ENCODE assay signal across 8 cellular contexts in genomic region chrX:53683556-53684414, GRCh38. TPM values are rescaled to one million over a fixed set of nuclear protein-coding genes. Genes with fewer than 3 reads are reported as not detected.
DNase-seq lines count a peak whose midpoint lies in the region; ATAC-seq, FAIRE-seq and TF ChIP-seq lines count a peak whose summit lies in the region.

No MANE protein-coding gene starts in this region.

- intact Hi-C loops in adrenal gland (cut with DNase I) (no loop called here), cardiac septum (cut with DNase I) (loop anchor here (2.0 kb wide), 1 partner anchor 361 kb away; the partner anchor contains the start of gene PHF8)

- WGBS in adrenal gland, 4 donors, result 0 to 55% (median 17%) methylated on average over 13 to 80 of the region's 80 CpGs
- 1 to 52% methylated on average over 19 to 80 of the region's 80 CpGs for WGBS in tibial nerve, 2 donors

- peak overlapping the region; percentile 47 for H3K4me2 ChIP-seq in parathyroid adenoma (ENCODE audit: low read length)

- TF ChIP-seq POLR2A in GM12891 (IDR thresholded peaks at IDR 0.05; ENCODE audit: low read depth, low read length), result peak; percentile 88
- TF ChIP-seq POLR2A in adrenal gland (IDR thresholded peaks at IDR 0.05), result peak; percentile 67 to 75
- peak in 1 of 2 donors; percentile 76 for TF ChIP-seq POLR2A in tibial nerve (IDR thresholded peaks at IDR 0.05)

- H3K9ac ChIP-seq in parathyroid adenoma, result peak overlapping the region; percentile 67

- DNase-seq in GM12891 (ENCODE audit: insufficient read length, low spot score) (peak; percentile 56), NCI-H1436 (lab: John Stamatoyannopoulos, UW) (peak; percentile 100), SW480 (ENCODE audit: low spot score) (peak; percentile 98), adrenal gland (peak; percentile 91 to 98 (median 95)), cardiac septum (ENCODE audit: low spot score) (peak; percentile 95), tibial nerve (ENCODE audit: low spot score in 2 of 2) (peak; percentile 86 to 90)

- H3K4me1 ChIP-seq in adrenal gland (replicated peaks in 1 of 2) (peaks cover 0 to 12% of the 10 kb centered on the region in 2 donors), parathyroid adenoma (peaks cover 2% of the 10 kb centered on the region), tibial nerve (peaks cover 0 to 24% (median 0%) of the 10 kb centered on the region in 4 donors)

- peaks cover 4% of the 10 kb centered on the region for H3K79me2 ChIP-seq in parathyroid adenoma

- H3K4me3 ChIP-seq in adrenal gland (peak overlapping the region in 3 of 4 donors; percentile 18 to 74 (median 33)), parathyroid adenoma (ENCODE audit: low read depth, low read length) (peak overlapping the region; percentile 74), tibial nerve (peak overlapping the region; percentile 46 to 78 (median 60))

- peaks cover 0 to 13% of the 10 kb centered on the region in 2 donors for H3K36me3 ChIP-seq in adrenal gland (replicated peaks in 1 of 2)
- no peaks in the 10 kb centered on the region for H3K36me3 ChIP-seq in parathyroid adenoma (ENCODE audit: control insufficient read depth, insufficient read depth, low read length)
- no peaks in the 10 kb centered on the region for H3K36me3 ChIP-seq in tibial nerve

- peak; percentile 99 for FAIRE-seq in GM12891 (lab: Jason Lieb, UNC)

- peak; percentile 71 for ATAC-seq in HG02840 (IDR thresholded peaks at IDR 0.05; ENCODE audit: low FRiP score, unreplicated experiment)

- H2AFZ ChIP-seq in parathyroid adenoma, result peak overlapping the region; percentile 17

- peak overlapping the region; percentile 64 to 92 (median 89) for H3K27ac ChIP-seq in adrenal gland
- peak overlapping the region; percentile 98 for H3K27ac ChIP-seq in parathyroid adenoma
- peak overlapping the region; percentile 86 to 94 (median 89) for H3K27ac ChIP-seq in tibial nerve

- TF ChIP-seq CTCF in adrenal gland (IDR thresholded peaks at IDR 0.05) (no peak), parathyroid adenoma (IDR thresholded peaks at IDR 0.05) (no peak), tibial nerve (IDR thresholded peaks at IDR 0.05) (peak in 1 of 5 experiments; percentile 22)

- H3K9me3 ChIP-seq in adrenal gland (replicated peaks in 1 of 3), result no peaks in the 10 kb centered on the region
- no peaks in the 10 kb centered on the region for H3K9me3 ChIP-seq in parathyroid adenoma (ENCODE audit: control insufficient read depth, low read length)
- no peaks in the 10 kb centered on the region for H3K9me3 ChIP-seq in tibial nerve

- peak; percentile 50 to 84 for TF ChIP-seq EP300 in tibial nerve (IDR thresholded peaks at IDR 0.05)

- H3K27me3 ChIP-seq in adrenal gland, result peaks cover 3% of the 10 kb centered on the region
- no peaks in the 10 kb centered on the region for H3K27me3 ChIP-seq in parathyroid adenoma (ENCODE audit: control insufficient read depth, insufficient read depth, low read length)
- no peaks in the 10 kb centered on the region for H3K27me3 ChIP-seq in tibial nerve

TF ChIP-seq in GM12891, 5 proteins besides CTCF, POLR2A, EP300 and RAD21:
- peak; percentile 79; the same call in 1 of the 2 replicates for TF ChIP-seq POU2F2 (IDR thresholded peaks at IDR 0.05; ENCODE audit: low read depth, low read length)
- TF ChIP-seq POLR2AphosphoS5 (IDR thresholded peaks at IDR 0.05; ENCODE audit: low read depth, low read length), result peak; percentile 77; the same call in 1 of the 2 replicates
- no peak for TF ChIP-seq PAX5 (IDR thresholded peaks at IDR 0.05; ENCODE audit: insufficient read depth, low read length, severe bottlenecking)
- peak; percentile 72 for TF ChIP-seq TAF1 (IDR thresholded peaks at IDR 0.05; ENCODE audit: low read depth, low read length)
- 0 out of 2 replicates have a peak, but pooled peaks have one; percentile 19 for TF ChIP-seq SPI1 (IDR thresholded peaks at IDR 0.05; ENCODE audit: low read depth, low read length)

RNA-seq across cellular contexts. Expression of gene HUWE1, which starts 2.7 kb away (rescaled TPM):
- polyA plus RNA-seq in GM12891 (2012; ENCODE audit: low read depth, missing spikeins), result 83.5 TPM
- total RNA-seq in adrenal gland (100 to 1,000 TPM in 7 of 8 donors, 10 to 100 TPM in 1; 96.5 to 170 (median 139) TPM), cardiac septum (177 TPM), tibial nerve (100 to 1,000 TPM; 104 to 141 (median 119) TPM)
- 100 to 1,000 TPM in 1 of 3 donors, 10 to 100 TPM in 2; 38.4 to 101 (median 47.0) TPM for polyA plus RNA-seq in adrenal gland

Comparison
In these comparisons a context has a peak if more than half of its experiments do, and no peak if none do; other contexts are left out.
1. Peak in every context shown above with its lines: DNase-seq, ATAC-seq, H3K4me3 ChIP-seq and H3K27ac ChIP-seq.